In the genomic region with DNA sequence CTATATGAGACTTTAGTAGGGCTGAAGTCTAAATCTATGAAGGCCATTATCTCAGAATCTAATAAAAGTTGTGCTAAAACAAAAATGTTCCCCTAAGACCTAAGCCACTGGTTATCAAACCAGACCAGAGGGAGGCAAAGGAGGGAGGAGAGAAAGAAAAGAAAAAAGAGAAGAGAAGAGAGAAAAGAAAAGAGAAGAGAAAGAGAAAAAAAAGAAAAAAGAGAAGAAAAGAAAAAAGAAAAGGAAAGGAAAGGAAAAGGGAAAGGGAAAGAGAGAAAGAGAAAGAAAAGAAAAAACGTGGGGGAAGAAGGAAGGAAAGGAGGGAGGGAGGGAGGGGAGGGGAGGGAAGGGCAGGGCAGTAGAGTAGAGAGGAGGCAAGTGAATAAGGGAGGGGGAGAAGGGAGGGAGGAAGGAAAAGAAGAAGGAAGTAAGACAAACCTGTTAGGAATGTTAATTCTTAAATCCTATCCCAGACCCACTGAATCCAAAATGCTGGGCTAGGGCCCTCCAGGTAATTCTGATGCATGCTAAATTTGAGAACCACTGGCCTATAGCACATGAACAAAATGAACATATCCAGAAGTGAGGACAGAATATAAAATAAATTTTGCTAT, we compare ENCODE assay signal across 27 cellular contexts.
DNase-seq lines count a peak whose midpoint lies in the region; ATAC-seq and TF ChIP-seq lines count a peak whose summit lies in the region.
"Had no signal": no experiment of that assay in that cellular context is flagged by ENCODE, and none has a peak within 500 bp of the region (broad histone marks: within the 10 kb centered on the region; RNA-seq: fewer than 3 reads in every experiment).

No MANE protein-coding gene starts in this region.

- H3K4me2 ChIP-seq in mesendoderm (ENCODE audit: low read length) (no peak overlapping the region), smooth muscle cell (no peak overlapping the region), osteoblast (ENCODE audit: insufficient read depth, low read length) (no peak overlapping the region)
- H3K4me2 ChIP-seq: PC-9 had no signal

- no peaks in the 10 kb centered on the region for H3K79me1 ChIP-seq in mesendoderm (ENCODE audit: low read length)

- no peak overlapping the region for H3K4ac ChIP-seq in mesendoderm (ENCODE audit: low read depth, low read length)

- ATAC-seq in activated T-cell treated with anti-CD3 and anti-CD28 coated beads, Interleukin-2, amount 50 U/mL, for 72 hours (replicated peaks in 1 of 2) = no peak
- peak; percentile 67 for ATAC-seq in WTC11
- ATAC-seq: Right ventricle myocardium inferior, SK-N-SH treated with all-trans-retinoic acid at 6 μM for 48 hours had no signal

- H3K27ac Mint-ChIP-seq in activated T-cell treated with anti-CD3 and anti-CD28 coated beads, Interleukin-2, amount 50 U/mL, for 72 hours = peak overlapping the region; percentile 84
- no peak overlapping the region for H3K27ac Mint-ChIP-seq in WTC11
- H3K27ac Mint-ChIP-seq: CD4-positive, alpha-beta memory T cell had no signal

- H3K9me3 ChIP-seq in HEK293 (ENCODE audit: control insufficient read depth, insufficient read depth, low read depth, low read length) = no peaks in the 10 kb centered on the region
- H3K9me3 ChIP-seq in smooth muscle cell (replicated peaks; ENCODE audit: low read depth) = no peaks in the 10 kb centered on the region
- no peaks in the 10 kb centered on the region for H3K9me3 ChIP-seq in osteoblast (ENCODE audit: low read depth, low read length)
- H3K9me3 ChIP-seq: HAP-1, SJCRH30 had no signal

- POLR2A ChIA-PET in HEK293 (lab: Yijun Ruan, JAX) (no interaction called here), WTC11 (lab: Charles Lee) (no interaction called here)

- H4K20me1 ChIP-seq in smooth muscle cell (ENCODE audit: low read depth) (no peaks in the 10 kb centered on the region), osteoblast (ENCODE audit: insufficient read depth, low read length) (no peaks in the 10 kb centered on the region)

- H3K36me3 ChIP-seq in HEK293 (ENCODE audit: control insufficient read depth in 2 of 2, insufficient read depth in 1 of 2, low read length in 2 of 2) = no peaks in the 10 kb centered on the region
- H3K36me3 ChIP-seq in mesendoderm (ENCODE audit: control insufficient read depth, insufficient read depth, low read length) = no peaks in the 10 kb centered on the region
- H3K36me3 ChIP-seq in smooth muscle cell (ENCODE audit: low read depth) = no peaks in the 10 kb centered on the region
- no peaks in the 10 kb centered on the region for H3K36me3 ChIP-seq in osteoblast (ENCODE audit: insufficient read depth, low read length)
- H3K36me3 ChIP-seq: HAP-1, SJCRH30 had no signal

- H2AK5ac ChIP-seq in mesendoderm (ENCODE audit: low read length) = no peak overlapping the region

- H3K9ac ChIP-seq in mesendoderm (ENCODE audit: low read length) (no peak overlapping the region), smooth muscle cell (ENCODE audit: low read depth) (no peak overlapping the region)

- H3K79me2 ChIP-seq in mesendoderm (ENCODE audit: control insufficient read depth, insufficient read depth, low read length) (no peaks in the 10 kb centered on the region), smooth muscle cell (ENCODE audit: low read depth) (no peaks in the 10 kb centered on the region), osteoblast (ENCODE audit: insufficient read depth, low read length) (no peaks in the 10 kb centered on the region)

- no peaks in the 10 kb centered on the region for H3K27me3 ChIP-seq in mesendoderm (ENCODE audit: insufficient read depth, low read length, poor library complexity)
- no peaks in the 10 kb centered on the region for H3K27me3 ChIP-seq in smooth muscle cell (ENCODE audit: low read depth)
- no peaks in the 10 kb centered on the region for H3K27me3 ChIP-seq in osteoblast (ENCODE audit: insufficient read depth, low read length)
- H3K27me3 ChIP-seq: SJCRH30 had no signal

- TF ChIP-seq CTCF in HEK293 (tag by site-specific recombination; IDR thresholded peaks at IDR 0.05) (no peak), WTC11 (IDR thresholded peaks at IDR 0.05) (no peak), smooth muscle cell (IDR thresholded peaks at IDR 0.05; ENCODE audit: borderline replicate concordance, insufficient read depth, poor library complexity, severe bottlenecking) (no peak), osteoblast (IDR thresholded peaks at IDR 0.05; ENCODE audit: extremely low read depth, low read depth, low read length) (no peak)

- H3K27me3 Mint-ChIP-seq in activated T-cell treated with anti-CD3 and anti-CD28 coated beads, Interleukin-2, amount 50 U/mL, for 72 hours (ENCODE audit: low read depth) = no peaks in the 10 kb centered on the region
- no peaks in the 10 kb centered on the region for H3K27me3 Mint-ChIP-seq in WTC11 (ENCODE audit: low read depth)
- H3K27me3 Mint-ChIP-seq: CD4-positive, alpha-beta memory T cell had no signal

- H3K27ac ChIP-seq in HEK293 (ENCODE audit: extremely low read depth, low read depth, low read length) (no peak overlapping the region), mesendoderm (ENCODE audit: low read depth, low read length) (no peak overlapping the region), smooth muscle cell (ENCODE audit: low read depth) (no peak overlapping the region), osteoblast (ENCODE audit: low read depth, low read length) (no peak overlapping the region)
- H3K27ac ChIP-seq: PC-9, SJCRH30 had no signal

- no peak overlapping the region for H3K56ac ChIP-seq in mesendoderm (ENCODE audit: low read length)

- H2BK15ac ChIP-seq in mesendoderm (replicated peaks; ENCODE audit: low read depth) = no peak overlapping the region

- no peak overlapping the region for H3K18ac ChIP-seq in mesendoderm (ENCODE audit: low read length)

- H3K4me1 Mint-ChIP-seq in activated T-cell treated with anti-CD3 and anti-CD28 coated beads, Interleukin-2, amount 50 U/mL, for 72 hours (ENCODE audit: low read depth) = no peaks in the 10 kb centered on the region
- H3K4me1 Mint-ChIP-seq in WTC11 = no peaks in the 10 kb centered on the region

- H3K9me3 Mint-ChIP-seq in activated T-cell treated with anti-CD3 and anti-CD28 coated beads, Interleukin-2, amount 50 U/mL, for 72 hours = no peaks in the 10 kb centered on the region
- no peaks in the 10 kb centered on the region for H3K9me3 Mint-ChIP-seq in WTC11
- H3K9me3 Mint-ChIP-seq: CD4-positive, alpha-beta memory T cell had no signal

- H3K23ac ChIP-seq in mesendoderm (ENCODE audit: low read length) = no peak overlapping the region

- CTCF ChIA-PET in HEK293 (lab: Yijun Ruan, JAX) (interaction anchor here (0.7 to 1.2 kb wide), 2 partner anchors 53 to 135 kb away, joined by 3 to 6 read pairs; no protein-coding TSS in a partner anchor), WTC11 (lab: Charles Lee) (no interaction called here)

- H3K4me3 ChIP-seq in HEK293 (ENCODE audit: low read depth, low read length) (no peak overlapping the region), mesendoderm (ENCODE audit: low read length) (no peak overlapping the region), smooth muscle cell (no peak overlapping the region), osteoblast (ENCODE audit: insufficient read depth, low read length) (no peak overlapping the region)
- H3K4me3 ChIP-seq: HAP-1, PC-9, SJCRH30 had no signal

- no peak overlapping the region for H2BK5ac ChIP-seq in mesendoderm (ENCODE audit: low read length)

- no peak overlapping the region for H2BK120ac ChIP-seq in mesendoderm (ENCODE audit: low read depth, low read length)

- no peaks in the 10 kb centered on the region for H3K36me3 Mint-ChIP-seq in activated T-cell treated with anti-CD3 and anti-CD28 coated beads, Interleukin-2, amount 50 U/mL, for 72 hours (ENCODE audit: insufficient read depth in 2 of 2)
- H3K36me3 Mint-ChIP-seq in WTC11 = no peaks in the 10 kb centered on the region

- H2AFZ ChIP-seq in smooth muscle cell (ENCODE audit: low read depth) (no peak overlapping the region), osteoblast (ENCODE audit: low read length) (no peak overlapping the region)
- H2AFZ ChIP-seq: PC-9 had no signal

- no CpG with 5 or more reads among the region's 1 CpG for WGBS in mesendoderm (ENCODE audit: extremely low coverage, insufficient coverage, low lambda C conversion rate)
- no CpG with 5 or more reads among the region's 1 CpG for WGBS in smooth muscle cell (ENCODE audit: low lambda C conversion rate)

- no peak overlapping the region for H3K4me3 Mint-ChIP-seq in activated T-cell treated with anti-CD3 and anti-CD28 coated beads, Interleukin-2, amount 50 U/mL, for 72 hours
- H3K4me3 Mint-ChIP-seq in WTC11 = no peak overlapping the region
- H3K4me3 Mint-ChIP-seq: CD4-positive, alpha-beta memory T cell had no signal

- no peaks in the 10 kb centered on the region for H3K4me1 ChIP-seq in HEK293 (ENCODE audit: control insufficient read depth, insufficient read depth, low read length)
- H3K4me1 ChIP-seq in mesendoderm (ENCODE audit: control insufficient read depth, low read depth, low read length) = no peaks in the 10 kb centered on the region
- no peaks in the 10 kb centered on the region for H3K4me1 ChIP-seq in smooth muscle cell (ENCODE audit: low read depth)
- no peaks in the 10 kb centered on the region for H3K4me1 ChIP-seq in osteoblast (ENCODE audit: insufficient read depth, low read length)
- H3K4me1 ChIP-seq: HAP-1 had no signal

- H3F3A ChIP-seq in smooth muscle cell (ENCODE audit: low read depth) = no peaks in the 10 kb centered on the region

- no peak overlapping the region for H4K8ac ChIP-seq in mesendoderm (ENCODE audit: low read depth, low read length)

- DNase-seq in activated T-cell treated with anti-CD3 and anti-CD28 coated beads, Interleukin-2, amount 50 U/mL, for 72 hours = no peak
- no peak for DNase-seq in activated T-cell treated with anti-CD3 and anti-CD28 coated beads, Interleukin-2, amount 50 U/mL, for 48 hours
- DNase-seq in WTC11 (ENCODE audit: low spot score) (no peak), mesendoderm (peak; percentile 37), smooth muscle cell (lab: John Stamatoyannopoulos, UW; ENCODE audit: unreplicated experiment) (no peak), osteoblast (ENCODE audit: insufficient read length, low spot score, missing footprints) (no peak)
- DNase-seq: C1 segment of cervical spinal cord; CD4-positive, alpha-beta memory T cell; COR-L47; DMS53; GOT3; KG1; MM.1S; NCI-H1436; NCI-H187; NCI-H2081 treated with DMSO at 0.1 percent for 48 hours; NCI-H2171; NCI-H226; NCI-H510A; NCI-H748 treated with DMSO at 0.1 percent for 48 hours; NK-92 treated with Interleukin-12 subunit alpha and Interleukin-12 subunit beta, amount 100 ng/mL, for 24 hours; PC-9; SJCRH30 had no signal

- H4K5ac ChIP-seq in mesendoderm (ENCODE audit: low read length) = no peak overlapping the region

TF ChIP-seq in HEK293, 187 proteins besides CTCF, POLR2A, EP300 and RAD21:
- no peak for TF ChIP-seq KLF1 (tag by site-specific recombination; IDR thresholded peaks at IDR 0.05)
- TF ChIP-seq PRDM1 (tag by site-specific recombination; IDR thresholded peaks at IDR 0.05) = peak; percentile 68
